1 cellular context compared by ENCODE assay signal in the genomic region with DNA sequence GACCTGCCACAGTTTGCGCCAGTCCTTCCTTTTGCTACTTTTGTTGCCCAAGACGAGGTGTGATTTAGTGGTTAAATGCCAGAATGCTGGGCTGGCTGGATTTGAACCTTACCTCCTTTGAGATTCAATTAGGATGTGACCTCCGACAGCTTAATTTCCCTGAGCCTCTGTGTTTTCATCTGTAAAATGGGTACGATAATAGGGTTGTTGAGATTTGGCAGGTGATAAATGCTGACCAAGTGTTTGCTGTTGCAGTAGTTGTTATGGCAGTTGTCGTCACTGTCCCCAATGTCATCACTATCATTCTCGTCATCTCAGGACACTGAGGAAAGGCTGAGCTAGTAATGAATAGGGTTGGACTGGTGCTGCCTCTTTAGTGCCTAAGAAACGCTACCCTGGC.
TF ChIP-seq lines count a peak whose summit lies in the region.

No MANE protein-coding gene starts in this region.

TF ChIP-seq in H1, 55 proteins besides CTCF, POLR2A, EP300 and RAD21:
- TF ChIP-seq CHD2 (IDR thresholded peaks at IDR 0.05; ENCODE audit: low read length) (no peak), BCL11A (IDR thresholded peaks at IDR 0.05; ENCODE audit: low read depth in 2 of 2, low read length in 2 of 2) (no peak), KDM1A (IDR thresholded peaks at IDR 0.05; ENCODE audit: borderline replicate concordance, low read length) (peak; percentile 58; the same call in 1 of the 2 replicates), RXRA (IDR thresholded peaks at IDR 0.05; ENCODE audit: insufficient read depth, low read depth, low read length) (no peak), POLR2AphosphoS5 (IDR thresholded peaks at IDR 0.05; ENCODE audit: low read depth, low read length) (no peak)
TF ChIP-seq in H1: peak in this region for 1.
